Comparison of ENCODE assay signal across 1 cellular context in the genomic region with DNA sequence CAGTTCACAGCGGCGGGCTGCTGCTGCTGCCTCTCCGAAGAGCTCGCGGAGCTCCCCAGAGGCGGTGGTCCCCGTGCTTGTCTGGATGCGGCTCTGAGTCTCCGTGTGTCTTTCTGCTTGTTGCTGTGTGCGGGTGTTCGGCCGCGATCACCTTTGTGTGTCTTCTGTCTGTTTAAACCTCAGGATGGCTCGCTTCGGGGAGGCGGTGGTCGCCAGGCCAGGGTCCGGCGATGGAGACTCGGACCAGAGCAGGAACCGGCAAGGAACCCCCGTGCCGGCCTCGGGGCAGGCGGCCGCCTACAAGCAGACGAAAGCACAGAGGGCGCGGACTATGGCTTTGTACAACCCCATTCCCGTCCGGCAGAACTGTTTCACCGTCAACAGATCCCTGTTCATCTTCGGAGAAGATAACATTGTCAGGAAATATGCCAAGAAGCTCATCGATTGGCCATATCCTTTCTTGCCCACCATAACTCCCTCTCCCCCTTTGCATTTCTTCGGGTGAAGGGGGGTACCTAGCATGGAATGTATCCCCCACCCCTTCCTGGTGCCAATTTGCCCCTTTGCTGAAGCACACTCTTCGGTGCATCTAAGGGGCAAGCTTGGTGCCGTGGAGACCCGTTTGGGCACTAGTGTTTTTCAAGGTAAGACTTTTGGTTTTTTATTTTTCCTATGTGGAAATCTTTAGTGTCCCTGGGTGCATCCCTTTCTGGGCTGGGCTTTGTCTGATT.
TF ChIP-seq lines count a peak whose summit lies in the region.

No MANE protein-coding gene starts in this region.

TF ChIP-seq in HepG2, 621 proteins besides CTCF, POLR2A, EP300 and RAD21 (continued from another document):
- TF ChIP-seq, protein P1, sequence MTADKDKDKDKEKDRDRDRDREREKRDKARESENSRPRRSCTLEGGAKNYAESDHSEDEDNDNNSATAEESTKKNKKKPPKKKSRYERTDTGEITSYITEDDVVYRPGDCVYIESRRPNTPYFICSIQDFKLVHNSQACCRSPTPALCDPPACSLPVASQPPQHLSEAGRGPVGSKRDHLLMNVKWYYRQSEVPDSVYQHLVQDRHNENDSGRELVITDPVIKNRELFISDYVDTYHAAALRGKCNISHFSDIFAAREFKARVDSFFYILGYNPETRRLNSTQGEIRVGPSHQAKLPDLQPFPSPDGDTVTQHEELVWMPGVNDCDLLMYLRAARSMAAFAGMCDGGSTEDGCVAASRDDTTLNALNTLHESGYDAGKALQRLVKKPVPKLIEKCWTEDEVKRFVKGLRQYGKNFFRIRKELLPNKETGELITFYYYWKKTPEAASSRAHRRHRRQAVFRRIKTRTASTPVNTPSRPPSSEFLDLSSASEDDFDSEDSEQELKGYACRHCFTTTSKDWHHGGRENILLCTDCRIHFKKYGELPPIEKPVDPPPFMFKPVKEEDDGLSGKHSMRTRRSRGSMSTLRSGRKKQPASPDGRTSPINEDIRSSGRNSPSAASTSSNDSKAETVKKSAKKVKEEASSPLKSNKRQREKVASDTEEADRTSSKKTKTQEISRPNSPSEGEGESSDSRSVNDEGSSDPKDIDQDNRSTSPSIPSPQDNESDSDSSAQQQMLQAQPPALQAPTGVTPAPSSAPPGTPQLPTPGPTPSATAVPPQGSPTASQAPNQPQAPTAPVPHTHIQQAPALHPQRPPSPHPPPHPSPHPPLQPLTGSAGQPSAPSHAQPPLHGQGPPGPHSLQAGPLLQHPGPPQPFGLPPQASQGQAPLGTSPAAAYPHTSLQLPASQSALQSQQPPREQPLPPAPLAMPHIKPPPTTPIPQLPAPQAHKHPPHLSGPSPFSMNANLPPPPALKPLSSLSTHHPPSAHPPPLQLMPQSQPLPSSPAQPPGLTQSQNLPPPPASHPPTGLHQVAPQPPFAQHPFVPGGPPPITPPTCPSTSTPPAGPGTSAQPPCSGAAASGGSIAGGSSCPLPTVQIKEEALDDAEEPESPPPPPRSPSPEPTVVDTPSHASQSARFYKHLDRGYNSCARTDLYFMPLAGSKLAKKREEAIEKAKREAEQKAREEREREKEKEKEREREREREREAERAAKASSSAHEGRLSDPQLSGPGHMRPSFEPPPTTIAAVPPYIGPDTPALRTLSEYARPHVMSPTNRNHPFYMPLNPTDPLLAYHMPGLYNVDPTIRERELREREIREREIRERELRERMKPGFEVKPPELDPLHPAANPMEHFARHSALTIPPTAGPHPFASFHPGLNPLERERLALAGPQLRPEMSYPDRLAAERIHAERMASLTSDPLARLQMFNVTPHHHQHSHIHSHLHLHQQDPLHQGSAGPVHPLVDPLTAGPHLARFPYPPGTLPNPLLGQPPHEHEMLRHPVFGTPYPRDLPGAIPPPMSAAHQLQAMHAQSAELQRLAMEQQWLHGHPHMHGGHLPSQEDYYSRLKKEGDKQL (CRISPR knock-in tag; IDR thresholded peaks at IDR 0.05; ENCODE audit: low read depth), result no peak
TF ChIP-seq in HepG2: peak in this region for 1.
